ENCODE assay signal across 8 cellular contexts in genomic region chr1:99970713-99971255, GRCh38. TPM values are rescaled to one million over a fixed set of nuclear protein-coding genes. Genes with fewer than 3 reads are reported as not detected.
DNase-seq lines count a peak whose midpoint lies in the region; FAIRE-seq and TF ChIP-seq lines count a peak whose summit lies in the region.

No MANE protein-coding gene starts in this region.

- H3K4me1 ChIP-seq in kidney (ENCODE audit: control insufficient read depth in 1 of 2, insufficient read depth in 1 of 2, low read depth in 1 of 2, low read length in 2 of 2) = peaks cover 0 to 4% of the 10 kb centered on the region in 2 donors
- peaks cover 2% of the 10 kb centered on the region for H3K4me1 ChIP-seq in thymus (ENCODE audit: control insufficient read depth, insufficient read depth, low read length)

- H3K36me3 ChIP-seq in kidney (ENCODE audit: control insufficient read depth in 1 of 2, insufficient read depth in 2 of 2, low read length in 2 of 2) = no peaks in the 10 kb centered on the region
- peaks cover 4% of the 10 kb centered on the region for H3K36me3 ChIP-seq in thymus (ENCODE audit: control insufficient read depth, insufficient read depth)

- no peaks in the 10 kb centered on the region for H3K27me3 Mint-ChIP-seq in activated T-cell treated with anti-CD3 and anti-CD28 coated beads, Interleukin-2, amount 50 U/mL, for 24 hours
- no peaks in the 10 kb centered on the region for H3K27me3 Mint-ChIP-seq in activated naive CD8-positive, alpha-beta T cell treated with anti-CD3 and anti-CD28 coated beads for 36 hours

- no peak overlapping the region for H3K27ac ChIP-seq in kidney (ENCODE audit: low read depth in 2 of 2, low read length in 2 of 2)
- H3K27ac ChIP-seq in thymus (ENCODE audit: low read depth) = peak overlapping the region; percentile 61

- DNase-seq in activated T-cell treated with anti-CD3 and anti-CD28 coated beads, Interleukin-2, amount 50 U/mL, for 24 hours = no peak
- DNase-seq in activated T-cell treated with anti-CD3 and anti-CD28 coated beads for 4 hours = no peak
- DNase-seq in activated naive CD8-positive, alpha-beta T cell treated with anti-CD3 and anti-CD28 coated beads for 36 hours = no peak
- DNase-seq in kidney = no peak
- DNase-seq in amniotic stem cell (lab: John Stamatoyannopoulos, UW) = no peak
- no peak for DNase-seq in GF-D8 (lab: John Stamatoyannopoulos, UW)
- DNase-seq in NCI-H82 (lab: John Stamatoyannopoulos, UW) = no peak

- FAIRE-seq in kidney (lab: Jason Lieb, UNC) = no peak

- H3K4me3 Mint-ChIP-seq in activated T-cell treated with anti-CD3 and anti-CD28 coated beads, Interleukin-2, amount 50 U/mL, for 24 hours = peak overlapping the region; percentile 100
- H3K4me3 Mint-ChIP-seq in activated naive CD8-positive, alpha-beta T cell treated with anti-CD3 and anti-CD28 coated beads for 36 hours = peak overlapping the region; percentile 100

- H3K27ac Mint-ChIP-seq in activated T-cell treated with anti-CD3 and anti-CD28 coated beads, Interleukin-2, amount 50 U/mL, for 24 hours = peak overlapping the region; percentile 97
- peak overlapping the region; percentile 95 for H3K27ac Mint-ChIP-seq in activated naive CD8-positive, alpha-beta T cell treated with anti-CD3 and anti-CD28 coated beads for 36 hours

- H3K9ac ChIP-seq in kidney (ENCODE audit: low read length in 2 of 2) = peak overlapping the region; percentile 76 to 79

- TF ChIP-seq CTCF in kidney (IDR thresholded peaks at IDR 0.05; ENCODE audit: borderline replicate concordance, extremely low read depth, insufficient read depth) = no peak

- H3K4me1 Mint-ChIP-seq in activated T-cell treated with anti-CD3 and anti-CD28 coated beads, Interleukin-2, amount 50 U/mL, for 24 hours (ENCODE audit: low read depth) = peaks cover 36% of the 10 kb centered on the region
- peaks cover 21% of the 10 kb centered on the region for H3K4me1 Mint-ChIP-seq in activated naive CD8-positive, alpha-beta T cell treated with anti-CD3 and anti-CD28 coated beads for 36 hours

- intact Hi-C loops in kidney (cut with DNase I) = no loop called here

- H3K4me3 ChIP-seq in kidney (ENCODE audit: low read length in 2 of 2) (peak overlapping the region; percentile 91 to 99), thymus (ENCODE audit: low read length) (peak overlapping the region; percentile 88)

- H3K9me3 ChIP-seq in kidney (ENCODE audit: control insufficient read depth in 1 of 2, low read length in 2 of 2) (no peaks in the 10 kb centered on the region), thymus (ENCODE audit: control insufficient read depth) (no peaks in the 10 kb centered on the region)

- H3K36me3 Mint-ChIP-seq in activated T-cell treated with anti-CD3 and anti-CD28 coated beads, Interleukin-2, amount 50 U/mL, for 24 hours (ENCODE audit: low read depth) = peaks cover 36% of the 10 kb centered on the region
- H3K36me3 Mint-ChIP-seq in activated naive CD8-positive, alpha-beta T cell treated with anti-CD3 and anti-CD28 coated beads for 36 hours = peaks cover 2% of the 10 kb centered on the region

- WGBS in thymus = 45% methylated on average over 7 of the region's 7 CpGs

- H3K9me3 Mint-ChIP-seq in activated T-cell treated with anti-CD3 and anti-CD28 coated beads, Interleukin-2, amount 50 U/mL, for 24 hours = no peaks in the 10 kb centered on the region
- H3K9me3 Mint-ChIP-seq in activated naive CD8-positive, alpha-beta T cell treated with anti-CD3 and anti-CD28 coated beads for 36 hours = no peaks in the 10 kb centered on the region

- no peaks in the 10 kb centered on the region for H3K27me3 ChIP-seq in thymus (ENCODE audit: control insufficient read depth, insufficient read depth)

RNA-seq across cellular contexts. Expression of gene SLC35A3, which starts 1.0 kb away (rescaled TPM):
- 10 to 100 TPM; 14.0 to 15.8 TPM for total RNA-seq in activated naive CD8-positive, alpha-beta T cell treated with anti-CD3 and anti-CD28 coated beads for 36 hours
- total RNA-seq in kidney = 28.2 TPM
- polyA plus RNA-seq in kidney (ENCODE audit: insufficient read depth, low read depth, low replicate concordance) (17.9 TPM), thymus (25.9 TPM)
